In the genomic region with DNA sequence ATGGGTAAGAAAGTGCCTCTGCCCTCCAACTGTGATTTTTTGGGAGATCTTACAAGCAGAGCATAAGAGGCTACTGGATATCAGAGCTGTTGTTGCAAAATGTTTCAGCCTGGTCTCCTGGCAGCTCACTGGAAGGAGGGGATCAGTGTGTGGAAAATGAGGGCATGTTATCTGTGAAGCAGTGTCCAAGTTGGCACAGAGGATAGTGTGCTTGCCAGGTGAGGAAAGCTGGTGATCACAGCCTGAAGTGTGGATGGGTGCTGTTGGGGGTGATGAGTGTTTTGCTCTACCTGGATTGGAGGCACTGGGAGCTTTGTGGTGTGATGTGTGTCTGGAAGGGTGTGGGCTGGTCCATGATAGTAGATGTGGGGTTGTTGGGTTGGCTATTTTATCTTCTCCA, we compare ENCODE assay signal across 1 cellular context.
TF ChIP-seq lines count a peak whose summit lies in the region.

No MANE protein-coding gene starts in this region.

TF ChIP-seq in SK-N-SH, 30 proteins besides CTCF, POLR2A, EP300 and RAD21 (continued from another document):
- TF ChIP-seq, protein P1, sequence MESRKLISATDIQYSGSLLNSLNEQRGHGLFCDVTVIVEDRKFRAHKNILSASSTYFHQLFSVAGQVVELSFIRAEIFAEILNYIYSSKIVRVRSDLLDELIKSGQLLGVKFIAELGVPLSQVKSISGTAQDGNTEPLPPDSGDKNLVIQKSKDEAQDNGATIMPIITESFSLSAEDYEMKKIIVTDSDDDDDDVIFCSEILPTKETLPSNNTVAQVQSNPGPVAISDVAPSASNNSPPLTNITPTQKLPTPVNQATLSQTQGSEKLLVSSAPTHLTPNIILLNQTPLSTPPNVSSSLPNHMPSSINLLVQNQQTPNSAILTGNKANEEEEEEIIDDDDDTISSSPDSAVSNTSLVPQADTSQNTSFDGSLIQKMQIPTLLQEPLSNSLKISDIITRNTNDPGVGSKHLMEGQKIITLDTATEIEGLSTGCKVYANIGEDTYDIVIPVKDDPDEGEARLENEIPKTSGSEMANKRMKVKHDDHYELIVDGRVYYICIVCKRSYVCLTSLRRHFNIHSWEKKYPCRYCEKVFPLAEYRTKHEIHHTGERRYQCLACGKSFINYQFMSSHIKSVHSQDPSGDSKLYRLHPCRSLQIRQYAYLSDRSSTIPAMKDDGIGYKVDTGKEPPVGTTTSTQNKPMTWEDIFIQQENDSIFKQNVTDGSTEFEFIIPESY (IDR thresholded peaks at IDR 0.05; ENCODE audit: borderline replicate concordance, low read depth), result no peak
- no peak for TF ChIP-seq TAF1 (IDR thresholded peaks at IDR 0.05; ENCODE audit: borderline replicate concordance, low read depth, low read length)
- no peak for TF ChIP-seq NFIC (IDR thresholded peaks at IDR 0.05; ENCODE audit: borderline replicate concordance)
- TF ChIP-seq RFX5 (IDR thresholded peaks at IDR 0.05; ENCODE audit: low read length), result no peak
- TF ChIP-seq RXRA (IDR thresholded peaks at IDR 0.05; ENCODE audit: borderline replicate concordance, low read depth), result no peak
- no peak for TF ChIP-seq TCF12 (IDR thresholded peaks at IDR 0.05)
- TF ChIP-seq RCOR1 (IDR thresholded peaks at IDR 0.05; ENCODE audit: low read length), result no peak
- TF ChIP-seq, protein P2, sequence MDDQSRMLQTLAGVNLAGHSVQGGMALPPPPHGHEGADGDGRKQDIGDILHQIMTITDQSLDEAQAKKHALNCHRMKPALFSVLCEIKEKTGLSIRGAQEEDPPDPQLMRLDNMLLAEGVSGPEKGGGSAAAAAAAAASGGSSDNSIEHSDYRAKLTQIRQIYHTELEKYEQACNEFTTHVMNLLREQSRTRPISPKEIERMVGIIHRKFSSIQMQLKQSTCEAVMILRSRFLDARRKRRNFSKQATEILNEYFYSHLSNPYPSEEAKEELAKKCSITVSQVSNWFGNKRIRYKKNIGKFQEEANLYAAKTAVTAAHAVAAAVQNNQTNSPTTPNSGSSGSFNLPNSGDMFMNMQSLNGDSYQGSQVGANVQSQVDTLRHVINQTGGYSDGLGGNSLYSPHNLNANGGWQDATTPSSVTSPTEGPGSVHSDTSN (IDR thresholded peaks at IDR 0.05), result no peak
- TF ChIP-seq, protein P3, sequence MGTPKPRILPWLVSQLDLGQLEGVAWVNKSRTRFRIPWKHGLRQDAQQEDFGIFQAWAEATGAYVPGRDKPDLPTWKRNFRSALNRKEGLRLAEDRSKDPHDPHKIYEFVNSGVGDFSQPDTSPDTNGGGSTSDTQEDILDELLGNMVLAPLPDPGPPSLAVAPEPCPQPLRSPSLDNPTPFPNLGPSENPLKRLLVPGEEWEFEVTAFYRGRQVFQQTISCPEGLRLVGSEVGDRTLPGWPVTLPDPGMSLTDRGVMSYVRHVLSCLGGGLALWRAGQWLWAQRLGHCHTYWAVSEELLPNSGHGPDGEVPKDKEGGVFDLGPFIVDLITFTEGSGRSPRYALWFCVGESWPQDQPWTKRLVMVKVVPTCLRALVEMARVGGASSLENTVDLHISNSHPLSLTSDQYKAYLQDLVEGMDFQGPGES (IDR thresholded peaks at IDR 0.05; ENCODE audit: low read depth, low read length), result no peak
